In the genomic region with DNA sequence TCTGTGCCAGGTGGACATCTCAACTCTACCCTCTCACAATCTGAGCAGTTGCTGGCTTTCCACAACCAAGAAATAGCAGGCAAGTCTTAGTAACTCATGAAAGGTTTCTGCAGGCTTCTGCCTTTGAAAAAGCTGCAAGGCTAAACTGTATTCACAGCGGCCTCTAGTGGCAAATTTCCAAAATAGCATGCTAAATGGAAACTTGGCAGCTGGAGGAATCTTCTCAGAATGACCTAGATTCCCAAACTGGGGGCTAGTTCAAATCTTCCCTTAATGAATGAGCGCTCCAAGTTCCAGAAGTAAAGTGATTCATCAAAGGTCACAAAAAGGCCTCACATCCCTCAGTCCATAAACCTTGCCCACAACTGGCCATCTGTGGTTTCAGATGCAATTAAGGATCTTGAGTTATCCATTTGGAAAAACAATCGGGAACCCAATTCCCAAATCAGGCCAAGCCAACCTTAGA, we compare ENCODE assay signal across 8 cellular contexts. TPM values are rescaled to one million over a fixed set of nuclear protein-coding genes. Genes with fewer than 3 reads are reported as not detected.
DNase-seq lines count a peak whose midpoint lies in the region; ATAC-seq and TF ChIP-seq lines count a peak whose summit lies in the region.

No MANE protein-coding gene starts in this region.

- CTCF ChIA-PET in HEK293 (lab: Yijun Ruan, JAX) = interaction anchor here (0.6 to 11.0 kb wide), 35 partner anchors 9 to 1870 kb away, joined by 3 to 298 read pairs (median 8); partner anchors contain the start of genes PI16 and PPIL1

- intact Hi-C loops in left ventricle myocardium superior (cut with micrococcal nuclease) = loop anchor here (5.0 kb wide), 1 partner anchor 84 kb away; no protein-coding TSS in a partner anchor

- no peaks in the 10 kb centered on the region for H3K9me3 ChIP-seq in HEK293 (ENCODE audit: control insufficient read depth, insufficient read depth, low read depth, low read length)

- ATAC-seq in left ventricle myocardium superior (peak; percentile 20), GM18907 (IDR thresholded peaks at IDR 0.05; ENCODE audit: unreplicated experiment) (no peak), GM18868 (IDR thresholded peaks at IDR 0.05; ENCODE audit: unreplicated experiment) (no peak)

- no peak overlapping the region for H3K4me3 ChIP-seq in HEK293 (ENCODE audit: low read depth, low read length)

- peak; percentile 46 for DNase-seq in Caki2 (ENCODE audit: low read depth)
- peak; percentile 35 for DNase-seq in NCI-H774 (lab: John Stamatoyannopoulos, UW)
- peak in 29 of 56 donors; percentile 11 to 79 (median 41) for DNase-seq in amygdala (lab: John Stamatoyannopoulos, UW)
- DNase-seq in left ventricle myocardium superior = no peak
- DNase-seq in retina = peak; percentile 86

- H3K36me3 ChIP-seq in HEK293 (ENCODE audit: control insufficient read depth in 2 of 2, insufficient read depth in 1 of 2, low read length in 2 of 2) = peaks cover 4 to 44% of the 10 kb centered on the region in 2 experiments; a peak in 2 of 3 replicates

- no peaks in the 10 kb centered on the region; the same call in 1 of the 2 replicates for H3K4me1 ChIP-seq in HEK293 (ENCODE audit: control insufficient read depth, insufficient read depth, low read length)

- TF ChIP-seq CTCF in HEK293 (tag by site-specific recombination; IDR thresholded peaks at IDR 0.05) = peak; percentile 40; the same call in 1 of the 2 replicates

- no peak overlapping the region for H3K27ac ChIP-seq in HEK293 (ENCODE audit: extremely low read depth, low read depth, low read length)

- POLR2A ChIA-PET in HEK293 (lab: Yijun Ruan, JAX) = no interaction called here

- in situ Hi-C loops in Caki2 (cut with HindIII; ENCODE audit: low pct_unique_long_range_greater_than_20kb, low sequenced_read_pairs) = no loop called here

TF ChIP-seq in HEK293, 187 proteins besides CTCF, POLR2A, EP300 and RAD21:
- no peak for TF ChIP-seq ZNF549 (tag by site-specific recombination; IDR thresholded peaks at IDR 0.05)
- peak; percentile 97 for TF ChIP-seq ZNF2 (tag by site-specific recombination; IDR thresholded peaks at IDR 0.05)
- peak; percentile 82 for TF ChIP-seq ZNF654 (tag by site-specific recombination; IDR thresholded peaks at IDR 0.05; ENCODE audit: low read depth)
- TF ChIP-seq IKZF3 (tag by site-specific recombination; IDR thresholded peaks at IDR 0.05) = peak; percentile 67; the same call in 1 of the 2 replicates
- TF ChIP-seq ZNF660 (tag by site-specific recombination; IDR thresholded peaks at IDR 0.05) = peak; percentile 69

RNA-seq across cellular contexts. Expression of gene CPNE5, which starts 11.9 kb away (rescaled TPM):
- total RNA-seq in Caki2 (2014; rRNA removed; shearing (Covaris generic); ENCODE audit: low replicate concordance) = not detected in 2 replicates
- total RNA-seq in left ventricle myocardium superior = 20.4 TPM

RNA-seq across cellular contexts. Expression of gene PPIL1, which starts 23.4 kb away (rescaled TPM):
- 47.4 and 76.1 TPM in 2 replicates for total RNA-seq in Caki2 (2014; rRNA removed; shearing (Covaris generic); ENCODE audit: low replicate concordance)
- total RNA-seq in left ventricle myocardium superior = 60.3 TPM

RNA-seq across cellular contexts. Expression of gene C6orf89, which starts 34.6 kb away (rescaled TPM):
- 23.9 and 25.0 TPM in 2 replicates for total RNA-seq in Caki2 (2014; rRNA removed; shearing (Covaris generic); ENCODE audit: low replicate concordance)
- total RNA-seq in left ventricle myocardium superior = 76.6 TPM

Comparison
In these comparisons a context has a peak if more than half of its experiments do, and no peak if none do; other contexts are left out.
1. RNA of gene CPNE5, which starts 11.9 kb away (total RNA-seq): 20.4 TPM in left ventricle myocardium superior (single experiment); not detected in Caki2; every median in the first group is over 10 times any median in the second.